Comparison of ENCODE assay signal across 39 cellular contexts in genomic region chr6:88183503-88183902, GRCh38. TPM values are rescaled to one million over a fixed set of nuclear protein-coding genes. Genes with fewer than 3 reads are reported as not detected.
"Had no signal": no experiment of that assay in that cellular context is flagged by ENCODE, and none has a peak within 500 bp of the region (broad histone marks: within the 10 kb centered on the region; RNA-seq: fewer than 3 reads in every experiment).

No MANE protein-coding gene starts in this region.

- H3K9me3 Mint-ChIP-seq: activated CD4-positive, alpha-beta memory T cell treated with anti-CD3 and anti-CD28 coated beads for 36 hours; activated CD4-positive, alpha-beta T cell treated with anti-CD3 and anti-CD28 coated beads, Interleukin-2, amount 10 ng/mL, durations not matched to agents 24 days and 14 days; activated naive CD4-positive, alpha-beta T cell treated with anti-CD3 and anti-CD28 coated beads for 36 hours; activated naive CD8-positive, alpha-beta T cell treated with anti-CD3 and anti-CD28 coated beads, Interleukin-2, amount 10 ng/mL, durations not matched to agents 7 days and 5 days; activated T-helper 1 cell treated with anti-CD3 and anti-CD28 coated beads, Interleukin-12 subunit alpha, Interleukin-12 subunit beta, Interleukin-2, Interleukin-4 antibody, amounts not matched to agents 30 ng/mL and 10 ng/mL and 1 ng/mL, durations not matched to agents 14 hours and 24 hours and 36 hours; activated T-helper 2 cell treated with anti-CD3 and anti-CD28 coated beads, Interferon-gamma antibody, Interleukin-2, Interleukin-4, amounts not matched to agents 10 μg/mL and 5 μg/mL and 100 μg/mL, durations not matched to agents 14 hours and 24 hours and 36 hours; T-helper 2 cell treated with Interferon-gamma antibody and Interleukin-4, amounts not matched to agents 5 μg/mL and 100 μg/mL, for 36 hours had no signal

- H3K9me3 ChIP-seq: ascending aorta, breast epithelium, colonic mucosa, esophagus squamous epithelium, gastroesophageal sphincter had no signal

- H3K27me3 ChIP-seq: ascending aorta, breast epithelium, cardiac muscle cell, colonic mucosa, gastroesophageal sphincter had no signal

- H3K27ac ChIP-seq: ascending aorta, breast epithelium, cardiac muscle cell, colonic mucosa, epithelial cell of prostate, esophagus squamous epithelium, gastroesophageal sphincter, WERI-Rb-1 had no signal

- H3K4me1 ChIP-seq: ascending aorta, breast epithelium, colonic mucosa, esophagus squamous epithelium, gastroesophageal sphincter had no signal

- H3K4me1 Mint-ChIP-seq: activated CD4-positive, alpha-beta T cell treated with anti-CD3 and anti-CD28 coated beads for 36 hours; activated CD4-positive, alpha-beta T cell treated with anti-CD3 and anti-CD28 coated beads, Interleukin-2, amount 10 ng/mL, durations not matched to agents 24 days and 14 days; activated CD8-positive, alpha-beta memory T cell treated with anti-CD3 and anti-CD28 coated beads, Interleukin-2, amount 10 ng/mL, durations not matched to agents 7 days and 5 days; activated naive CD8-positive, alpha-beta T cell treated with anti-CD3 and anti-CD28 coated beads, Interleukin-2, amount 10 ng/mL, durations not matched to agents 7 days and 5 days; brain had no signal

- H3K4me3 Mint-ChIP-seq: activated CD4-positive, alpha-beta memory T cell treated with anti-CD3 and anti-CD28 coated beads for 36 hours; activated CD4-positive, alpha-beta T cell treated with anti-CD3 and anti-CD28 coated beads for 36 hours; activated CD4-positive, alpha-beta T cell treated with anti-CD3 and anti-CD28 coated beads, Interleukin-2, amount 10 ng/mL, durations not matched to agents 24 days and 14 days; activated CD8-positive, alpha-beta memory T cell treated with anti-CD3 and anti-CD28 coated beads, Interleukin-2, amount 10 ng/mL, durations not matched to agents 7 days and 5 days; activated CD8-positive, alpha-beta T cell treated with anti-CD3 and anti-CD28 coated beads, Interleukin-2, amount 10 ng/mL, durations not matched to agents 7 days and 5 days; activated naive CD4-positive, alpha-beta T cell treated with anti-CD3 and anti-CD28 coated beads for 36 hours; activated naive CD8-positive, alpha-beta T cell treated with anti-CD3 and anti-CD28 coated beads, Interleukin-2, amount 10 ng/mL, durations not matched to agents 7 days and 5 days; activated T-helper 1 cell treated with anti-CD3 and anti-CD28 coated beads, Interleukin-12 subunit alpha, Interleukin-12 subunit beta, Interleukin-2, Interleukin-4 antibody, amounts not matched to agents 30 ng/mL and 10 ng/mL and 1 ng/mL, durations not matched to agents 14 hours and 24 hours and 36 hours; brain; T-helper 17 cell; T-helper 2 cell treated with Interferon-gamma antibody and Interleukin-4, amounts not matched to agents 5 μg/mL and 100 μg/mL, for 36 hours had no signal

- ATAC-seq: activated CD4-positive, alpha-beta T cell treated with anti-CD3 and anti-CD28 coated beads for 36 hours; activated CD8-positive, alpha-beta memory T cell treated with anti-CD3 and anti-CD28 coated beads, Interleukin-2, amount 10 ng/mL, durations not matched to agents 7 days and 5 days; activated CD8-positive, alpha-beta T cell treated with anti-CD3 and anti-CD28 coated beads, Interleukin-2, amount 10 ng/mL, durations not matched to agents 7 days and 5 days; activated naive CD4-positive, alpha-beta T cell treated with anti-CD3 and anti-CD28 coated beads, Interleukin-2, amount 50 U/mL, for 72 hours; gastroesophageal sphincter; T-helper 17 cell had no signal

- H3K4me3 ChIP-seq: ascending aorta, breast epithelium, cardiac muscle cell, colonic mucosa, esophagus squamous epithelium, gastroesophageal sphincter had no signal

- H3K27ac Mint-ChIP-seq: activated CD4-positive, alpha-beta memory T cell treated with anti-CD3 and anti-CD28 coated beads for 36 hours; activated CD4-positive, alpha-beta T cell treated with anti-CD3 and anti-CD28 coated beads for 36 hours; activated CD4-positive, alpha-beta T cell treated with anti-CD3 and anti-CD28 coated beads, Interleukin-2, amount 10 ng/mL, durations not matched to agents 24 days and 14 days; activated CD8-positive, alpha-beta memory T cell treated with anti-CD3 and anti-CD28 coated beads, Interleukin-2, amount 10 ng/mL, durations not matched to agents 7 days and 5 days; activated CD8-positive, alpha-beta T cell treated with anti-CD3 and anti-CD28 coated beads, Interleukin-2, amount 10 ng/mL, durations not matched to agents 7 days and 5 days; activated naive CD4-positive, alpha-beta T cell treated with anti-CD3 and anti-CD28 coated beads for 36 hours; activated naive CD4-positive, alpha-beta T cell treated with anti-CD3 and anti-CD28 coated beads, Interleukin-2, amount 50 U/mL, for 72 hours; activated naive CD8-positive, alpha-beta T cell treated with anti-CD3 and anti-CD28 coated beads, Interleukin-2, amount 10 ng/mL, durations not matched to agents 7 days and 5 days; activated T-helper 1 cell treated with anti-CD3 and anti-CD28 coated beads, Interleukin-12 subunit alpha, Interleukin-12 subunit beta, Interleukin-2, Interleukin-4 antibody, amounts not matched to agents 30 ng/mL and 10 ng/mL and 1 ng/mL, durations not matched to agents 14 hours and 24 hours and 36 hours; activated T-helper 2 cell treated with anti-CD3 and anti-CD28 coated beads, Interferon-gamma antibody, Interleukin-2, Interleukin-4, amounts not matched to agents 10 μg/mL and 5 μg/mL and 100 μg/mL, durations not matched to agents 14 hours and 24 hours and 36 hours; brain; T-helper 17 cell; T-helper 2 cell treated with Interferon-gamma antibody and Interleukin-4, amounts not matched to agents 5 μg/mL and 100 μg/mL, for 36 hours had no signal

- DNase-seq: activated CD4-positive, alpha-beta memory T cell treated with anti-CD3 and anti-CD28 coated beads for 36 hours; activated CD4-positive, alpha-beta T cell treated with anti-CD3 and anti-CD28 coated beads for 36 hours; activated CD4-positive, alpha-beta T cell treated with anti-CD3 and anti-CD28 coated beads, Interleukin-2, amount 10 ng/mL, durations not matched to agents 24 days and 14 days; activated CD4-positive, CD25-positive, alpha-beta regulatory T cell; activated CD4-positive, CD25-positive, alpha-beta regulatory T cell treated with anti-CD3 and anti-CD28 coated beads, Interleukin-2, amount 50 U/mL, for 72 hours; activated CD8-positive, alpha-beta memory T cell treated with anti-CD3 and anti-CD28 coated beads, Interleukin-2, amount 10 ng/mL, durations not matched to agents 7 days and 5 days; activated CD8-positive, alpha-beta memory T cell treated with anti-CD3 and anti-CD28 coated beads, Interleukin-2, amount 50 U/mL, for 4 hours; activated CD8-positive, alpha-beta T cell treated with anti-CD3 and anti-CD28 coated beads, Interleukin-2, amount 10 ng/mL, durations not matched to agents 7 days and 5 days; activated effector memory CD4-positive, alpha-beta T cell treated with anti-CD3 and anti-CD28 coated beads, Interleukin-2, amount 50 U/mL, for 16 hours; activated naive CD4-positive, alpha-beta T cell treated with anti-CD3 and anti-CD28 coated beads for 36 hours; activated naive CD8-positive, alpha-beta T cell treated with anti-CD3 and anti-CD28 coated beads, Interleukin-2, amount 10 ng/mL, durations not matched to agents 7 days and 5 days; activated T-cell treated with anti-CD3 and anti-CD28 coated beads, Interleukin-2, amount 50 U/mL, for 1 hour; activated T-cell treated with anti-CD3 and anti-CD28 coated beads, Interleukin-2, amount 50 U/mL, for 48 hours; central memory CD4-positive, alpha-beta T cell; cerebellar nuclear complex; colonic mucosa; effector CD8-positive, alpha-beta T cell; esophagus squamous epithelium; foreskin melanocyte; head of caudate nucleus; T-helper 1 cell; T-helper 17 cell; T1000; WERI-Rb-1 had no signal

- H3K36me3 Mint-ChIP-seq: activated CD4-positive, alpha-beta memory T cell treated with anti-CD3 and anti-CD28 coated beads for 36 hours; activated CD8-positive, alpha-beta memory T cell treated with anti-CD3 and anti-CD28 coated beads, Interleukin-2, amount 10 ng/mL, durations not matched to agents 7 days and 5 days; activated naive CD8-positive, alpha-beta T cell treated with anti-CD3 and anti-CD28 coated beads, Interleukin-2, amount 10 ng/mL, durations not matched to agents 7 days and 5 days; brain had no signal

- H3K36me3 ChIP-seq: ascending aorta, breast epithelium, cardiac muscle cell, colonic mucosa, esophagus squamous epithelium, gastroesophageal sphincter, WERI-Rb-1 had no signal

RNA-seq across cellular contexts. Expression of gene CNR1, which starts 17.4 kb away (rescaled TPM):
- total RNA-seq: activated CD4-positive, alpha-beta memory T cell treated with anti-CD3 and anti-CD28 coated beads for 36 hours; activated CD4-positive, alpha-beta T cell treated with anti-CD3 and anti-CD28 coated beads for 36 hours; activated CD4-positive, alpha-beta T cell treated with anti-CD3 and anti-CD28 coated beads, Interleukin-2, amount 10 ng/mL, durations not matched to agents 24 days and 14 days; activated CD8-positive, alpha-beta memory T cell treated with anti-CD3 and anti-CD28 coated beads for 36 hours; activated CD8-positive, alpha-beta memory T cell treated with anti-CD3 and anti-CD28 coated beads, Interleukin-2, amount 10 ng/mL, durations not matched to agents 7 days and 5 days; activated CD8-positive, alpha-beta T cell treated with anti-CD3 and anti-CD28 coated beads, Interleukin-2, amount 10 ng/mL, durations not matched to agents 7 days and 5 days; activated naive CD4-positive, alpha-beta T cell treated with anti-CD3 and anti-CD28 coated beads for 36 hours; activated naive CD4-positive, alpha-beta T cell treated with anti-CD3 and anti-CD28 coated beads, Interleukin-2, amount 50 U/mL, for 72 hours; activated naive CD8-positive, alpha-beta T cell treated with anti-CD3 and anti-CD28 coated beads, Interleukin-2, amount 10 ng/mL, durations not matched to agents 7 days and 5 days; activated T-helper 1 cell treated with anti-CD3 and anti-CD28 coated beads, Interleukin-12 subunit alpha, Interleukin-12 subunit beta, Interleukin-2, Interleukin-4 antibody, amounts not matched to agents 30 ng/mL and 10 ng/mL and 1 ng/mL, durations not matched to agents 14 hours and 24 hours and 36 hours; activated T-helper 2 cell treated with anti-CD3 and anti-CD28 coated beads, Interferon-gamma antibody, Interleukin-2, Interleukin-4, amounts not matched to agents 10 μg/mL and 5 μg/mL and 100 μg/mL, durations not matched to agents 14 hours and 24 hours and 36 hours; endothelial cell of umbilical vein; fibroblast of lung; fibroblast of villous mesenchyme; glomerular endothelial cell had no signal
- polyA plus RNA-seq: fibroblast of lung had no signal
